Comparison of ENCODE assay signal across 16 cellular contexts in the genomic region with DNA sequence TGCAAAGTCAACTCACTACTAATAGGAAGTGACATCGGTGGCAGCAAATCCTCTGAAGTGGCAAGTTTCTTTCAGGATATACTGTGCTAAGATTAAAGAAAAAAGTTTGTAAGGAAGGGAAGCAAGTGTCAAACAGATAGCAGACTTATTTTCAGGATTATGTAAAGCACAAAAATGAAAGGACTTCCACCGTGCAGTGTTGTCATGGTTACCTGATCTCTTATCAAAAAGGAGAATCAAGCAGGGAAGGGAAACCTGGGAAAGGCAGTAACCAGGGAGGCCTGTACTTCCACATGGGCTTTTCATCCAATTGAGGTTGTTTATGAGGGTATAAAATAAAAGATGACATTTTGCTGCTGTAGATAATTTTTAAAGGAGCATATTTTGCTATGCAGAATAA.
DNase-seq lines count a peak whose midpoint lies in the region; ATAC-seq and TF ChIP-seq lines count a peak whose summit lies in the region.
"Had no signal": no experiment of that assay in that cellular context is flagged by ENCODE, and none has a peak within 500 bp of the region (broad histone marks: within the 10 kb centered on the region; RNA-seq: fewer than 3 reads in every experiment).

No MANE protein-coding gene starts in this region.

- H2BK15ac ChIP-seq in mesendoderm (replicated peaks; ENCODE audit: low read depth): no peak overlapping the region

- TF ChIP-seq EP300 in gastroesophageal sphincter (IDR thresholded peaks at IDR 0.05): no peak

- no peak overlapping the region for H3K4ac ChIP-seq in mesendoderm (ENCODE audit: low read depth, low read length)

- no peak overlapping the region for H3K9ac ChIP-seq in mesendoderm (ENCODE audit: low read length)

- H3K4me3 ChIP-seq in HEK293 (ENCODE audit: low read depth, low read length) (no peak overlapping the region), mesendoderm (ENCODE audit: low read length) (no peak overlapping the region), gastroesophageal sphincter (no peak overlapping the region)

- TF ChIP-seq POLR2A in gastroesophageal sphincter (IDR thresholded peaks at IDR 0.05): no peak

- no peaks in the 10 kb centered on the region for H3K36me3 Mint-ChIP-seq in activated T-helper 17 cell treated with anti-CD3 and anti-CD28 coated beads, Interleukin-2, amount 50 U/mL, for 72 hours (ENCODE audit: low read depth)
- H3K36me3 Mint-ChIP-seq: IgD-negative memory B cell had no signal

- no peak overlapping the region for H2BK120ac ChIP-seq in mesendoderm (ENCODE audit: low read depth, low read length)

- H3K27me3 ChIP-seq in mesendoderm (ENCODE audit: insufficient read depth, low read length, poor library complexity): no peaks in the 10 kb centered on the region
- no peaks in the 10 kb centered on the region for H3K27me3 ChIP-seq in gastroesophageal sphincter
- H3K27me3 ChIP-seq: spleen had no signal

- no peak overlapping the region for H3K56ac ChIP-seq in mesendoderm (ENCODE audit: low read length)

- H2AK5ac ChIP-seq in mesendoderm (ENCODE audit: low read length): no peak overlapping the region

- H3K4me1 ChIP-seq in HEK293 (ENCODE audit: control insufficient read depth, insufficient read depth, low read length) (peaks cover 7% of the 10 kb centered on the region), mesendoderm (ENCODE audit: control insufficient read depth, low read depth, low read length) (peaks cover 4% of the 10 kb centered on the region), gastroesophageal sphincter (no peaks in the 10 kb centered on the region)

- H3K36me3 ChIP-seq in HEK293 (ENCODE audit: control insufficient read depth in 2 of 2, insufficient read depth in 1 of 2, low read length in 2 of 2): no peaks in the 10 kb centered on the region
- H3K36me3 ChIP-seq in mesendoderm (ENCODE audit: control insufficient read depth, insufficient read depth, low read length): no peaks in the 10 kb centered on the region
- H3K36me3 ChIP-seq in gastroesophageal sphincter: no peaks in the 10 kb centered on the region
- H3K36me3 ChIP-seq: spleen had no signal

- no peaks in the 10 kb centered on the region for H3K79me1 ChIP-seq in mesendoderm (ENCODE audit: low read length)

- no peak overlapping the region for H3K18ac ChIP-seq in mesendoderm (ENCODE audit: low read length)

- no peak overlapping the region for H4K5ac ChIP-seq in mesendoderm (ENCODE audit: low read length)

- no peaks in the 10 kb centered on the region for H3K79me2 ChIP-seq in mesendoderm (ENCODE audit: control insufficient read depth, insufficient read depth, low read length)

- H3K27ac ChIP-seq in HEK293 (ENCODE audit: extremely low read depth, low read depth, low read length) (no peak overlapping the region), mesendoderm (ENCODE audit: low read depth, low read length) (no peak overlapping the region), gastroesophageal sphincter (no peak overlapping the region)

- peaks cover 19% of the 10 kb centered on the region for H3K4me1 Mint-ChIP-seq in activated T-helper 17 cell treated with anti-CD3 and anti-CD28 coated beads, Interleukin-2, amount 50 U/mL, for 72 hours

- peak overlapping the region; percentile 36 for H3K4me3 Mint-ChIP-seq in activated T-helper 17 cell treated with anti-CD3 and anti-CD28 coated beads, Interleukin-2, amount 50 U/mL, for 72 hours
- H3K4me3 Mint-ChIP-seq: activated T-cell treated with anti-CD3 and anti-CD28 coated beads, Interleukin-2, amount 50 U/mL, for 24 hours; IgD-negative memory B cell; stimulated activated naive CD8-positive, alpha-beta T cell treated with anti-CD3 and anti-CD28 coated beads, Interleukin-15, Interleukin-2, amounts not matched to agents 100 ng/mL and 50 ng/mL, for 24 hours had no signal

- no peak overlapping the region for H3K4me2 ChIP-seq in mesendoderm (ENCODE audit: low read length)

- no peaks in the 10 kb centered on the region for H3K27me3 Mint-ChIP-seq in activated T-helper 17 cell treated with anti-CD3 and anti-CD28 coated beads, Interleukin-2, amount 50 U/mL, for 72 hours
- H3K27me3 Mint-ChIP-seq: activated T-cell treated with anti-CD3 and anti-CD28 coated beads, Interleukin-2, amount 50 U/mL, for 24 hours; stimulated activated naive CD8-positive, alpha-beta T cell treated with anti-CD3 and anti-CD28 coated beads, Interleukin-15, Interleukin-2, amounts not matched to agents 100 ng/mL and 50 ng/mL, for 24 hours had no signal

- no CpG with 5 or more reads among the region's 2 CpGs for WGBS in mesendoderm (ENCODE audit: extremely low coverage, insufficient coverage, low lambda C conversion rate)
- WGBS in gastroesophageal sphincter (ENCODE audit: low coverage in 1 of 2), 2 donors: 46 to 56% methylated on average over 2 of the region's 2 CpGs

- TF ChIP-seq CTCF in HEK293 (tag by site-specific recombination; IDR thresholded peaks at IDR 0.05) (no peak), gastroesophageal sphincter (IDR thresholded peaks at IDR 0.05) (no peak)

- peak; percentile 30 for DNase-seq in Ammon's horn (ENCODE audit: low spot score)
- DNase-seq in mesendoderm: peak; percentile 68
- no peak for DNase-seq in COLO668 (lab: John Stamatoyannopoulos, UW; ENCODE audit: unreplicated experiment)
- DNase-seq: activated T-cell treated with anti-CD3 and anti-CD28 coated beads, Interleukin-2, amount 50 U/mL, for 24 hours; erythroblast; kidney; NCI-H1092 treated with DMSO at 0.1 percent for 48 hours; spleen had no signal

- no peaks in the 10 kb centered on the region for H3K9me3 Mint-ChIP-seq in activated T-helper 17 cell treated with anti-CD3 and anti-CD28 coated beads, Interleukin-2, amount 50 U/mL, for 72 hours

- no peak for ATAC-seq in activated T-helper 17 cell treated with anti-CD3 and anti-CD28 coated beads, Interleukin-2, amount 50 U/mL, for 72 hours (replicated peaks)
- ATAC-seq in GM19467 (IDR thresholded peaks at IDR 0.05; ENCODE audit: unreplicated experiment) (no peak), GM21529 (IDR thresholded peaks at IDR 0.05; ENCODE audit: unreplicated experiment) (no peak), gastroesophageal sphincter (no peak)
- ATAC-seq: Right ventricle myocardium inferior had no signal

- CTCF ChIA-PET in HEK293 (lab: Yijun Ruan, JAX): no interaction called here

- no peak overlapping the region for H3K23ac ChIP-seq in mesendoderm (ENCODE audit: low read length)

- POLR2A ChIA-PET in HEK293 (lab: Yijun Ruan, JAX): no interaction called here

- H3K9me3 ChIP-seq in HEK293 (ENCODE audit: control insufficient read depth, insufficient read depth, low read depth, low read length): no peaks in the 10 kb centered on the region
- H3K9me3 ChIP-seq in gastroesophageal sphincter: no peaks in the 10 kb centered on the region
- H3K9me3 ChIP-seq: spleen had no signal

- H4K8ac ChIP-seq in mesendoderm (ENCODE audit: low read depth, low read length): peak overlapping the region; percentile 39

- no peak overlapping the region for H2BK5ac ChIP-seq in mesendoderm (ENCODE audit: low read length)

- H3K27ac Mint-ChIP-seq in activated T-helper 17 cell treated with anti-CD3 and anti-CD28 coated beads, Interleukin-2, amount 50 U/mL, for 72 hours: no peak overlapping the region
- H3K27ac Mint-ChIP-seq: activated T-cell treated with anti-CD3 and anti-CD28 coated beads, Interleukin-2, amount 50 U/mL, for 24 hours; IgD-negative memory B cell; stimulated activated naive CD8-positive, alpha-beta T cell treated with anti-CD3 and anti-CD28 coated beads, Interleukin-15, Interleukin-2, amounts not matched to agents 100 ng/mL and 50 ng/mL, for 24 hours had no signal

TF ChIP-seq in HEK293, 187 proteins besides CTCF, POLR2A, EP300 and RAD21:
- no peak for TF ChIP-seq SP3 (tag by site-specific recombination; IDR thresholded peaks at IDR 0.05)
- TF ChIP-seq RBAK (tag by site-specific recombination; IDR thresholded peaks at IDR 0.05): no peak
- 0 out of 2 replicates have a peak, but pooled peaks have one; percentile 24 for TF ChIP-seq ZNF335 (tag by site-specific recombination; conservative IDR thresholded peaks at IDR 0.05)
